ENCODE assay signal across 22 cellular contexts in the genomic region with DNA sequence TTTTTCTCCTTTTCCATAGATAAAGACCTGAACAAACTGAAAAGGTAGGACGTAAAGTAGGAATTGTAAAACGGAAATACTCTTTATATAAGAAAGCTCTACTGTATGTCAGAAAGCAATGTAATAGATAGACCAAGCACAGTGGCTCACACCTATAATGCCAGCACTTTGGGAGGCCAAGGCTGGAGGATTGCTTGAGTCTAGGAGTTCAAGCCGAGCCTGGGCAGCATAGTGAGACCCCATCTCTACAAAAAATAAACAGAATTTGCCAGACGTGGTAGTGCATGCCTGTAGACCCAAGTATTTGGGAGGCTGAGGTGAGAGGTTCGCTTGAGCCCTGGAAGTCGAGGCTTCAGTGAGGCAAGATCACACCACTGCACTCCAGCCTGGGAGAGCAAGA.
"Had no signal": no experiment of that assay in that cellular context is flagged by ENCODE, and none has a peak within 500 bp of the region (broad histone marks: within the 10 kb centered on the region; RNA-seq: fewer than 3 reads in every experiment).

No MANE protein-coding gene starts in this region.

- H3K4me1 ChIP-seq: foreskin keratinocyte, left ventricle myocardium inferior, psoas muscle, transverse colon had no signal

- H3K4me3 Mint-ChIP-seq: immature natural killer cell; naive thymus-derived CD4-positive, alpha-beta T cell; nephron progenitor cell had no signal

- H3K27me3 ChIP-seq: foreskin keratinocyte, stomach, transverse colon had no signal

- FAIRE-seq: colon, keratinocyte had no signal

- DNase-seq: dermis blood vessel endothelial cell; erythroblast; foreskin keratinocyte; immature natural killer cell; left cardiac atrium; left ventricle myocardium inferior; mesendoderm; naive thymus-derived CD4-positive, alpha-beta T cell; nephron progenitor cell; psoas muscle; retina; stimulated activated CD4-positive, alpha-beta T cell treated with anti-CD3 and anti-CD28 coated beads, Interleukin-2, amount 100 ng/mL, for 24 hours; stimulated activated CD4-positive, alpha-beta T cell treated with anti-CD3 and anti-CD28 coated beads, Interleukin-4, amount 100 ng/mL, for 4 hours; stimulated activated naive CD4-positive, alpha-beta T cell; stomach; substantia nigra; transverse colon had no signal

- H3K4me3 ChIP-seq: left ventricle myocardium inferior, lung, psoas muscle, stomach, thoracic aorta, transverse colon had no signal

- H3K27me3 Mint-ChIP-seq: naive thymus-derived CD4-positive, alpha-beta T cell had no signal

- H3K9me3 ChIP-seq: thoracic aorta had no signal

- H3K27ac ChIP-seq: foreskin keratinocyte, left ventricle myocardium inferior, psoas muscle, stomach, thoracic aorta, transverse colon had no signal

- ATAC-seq: foreskin keratinocyte, psoas muscle, sciatic nerve had no signal

- H3K27ac Mint-ChIP-seq: immature natural killer cell, nephron progenitor cell had no signal
